ENCODE assay signal across 1 cellular context in the genomic region with DNA sequence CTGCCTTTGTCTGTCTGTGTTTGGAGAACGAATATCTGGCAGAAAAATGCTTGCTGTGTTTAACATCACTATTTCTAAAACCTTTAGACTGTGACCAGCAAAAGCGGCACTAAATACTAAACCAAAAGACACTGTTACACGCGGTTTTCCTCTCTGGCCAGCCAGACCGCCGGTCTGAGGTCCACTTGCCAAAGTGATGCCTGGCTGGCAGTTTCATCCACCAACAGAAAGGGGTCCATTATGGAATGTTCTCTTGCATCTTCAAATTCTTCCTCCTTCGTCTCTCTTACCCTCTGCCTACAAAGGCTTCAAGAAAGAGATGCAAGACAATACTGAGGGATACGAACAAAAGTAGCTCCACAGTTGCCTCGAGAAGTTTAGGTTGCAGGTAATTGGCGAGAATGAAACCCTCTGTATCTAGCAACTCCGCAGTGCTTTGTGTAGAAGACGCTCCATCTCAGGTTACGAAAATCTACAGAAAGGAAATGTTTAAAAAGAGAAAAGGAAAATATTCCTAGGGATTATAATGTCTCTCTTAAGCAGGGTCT.
TF ChIP-seq lines count a peak whose summit lies in the region.

No MANE protein-coding gene starts in this region.

TF ChIP-seq in SK-N-SH treated with all-trans-retinoic acid at 6 μM for 48 hours, 23 proteins besides CTCF, POLR2A, EP300 and RAD21 (continued from another document):
- TF ChIP-seq, protein P1, sequence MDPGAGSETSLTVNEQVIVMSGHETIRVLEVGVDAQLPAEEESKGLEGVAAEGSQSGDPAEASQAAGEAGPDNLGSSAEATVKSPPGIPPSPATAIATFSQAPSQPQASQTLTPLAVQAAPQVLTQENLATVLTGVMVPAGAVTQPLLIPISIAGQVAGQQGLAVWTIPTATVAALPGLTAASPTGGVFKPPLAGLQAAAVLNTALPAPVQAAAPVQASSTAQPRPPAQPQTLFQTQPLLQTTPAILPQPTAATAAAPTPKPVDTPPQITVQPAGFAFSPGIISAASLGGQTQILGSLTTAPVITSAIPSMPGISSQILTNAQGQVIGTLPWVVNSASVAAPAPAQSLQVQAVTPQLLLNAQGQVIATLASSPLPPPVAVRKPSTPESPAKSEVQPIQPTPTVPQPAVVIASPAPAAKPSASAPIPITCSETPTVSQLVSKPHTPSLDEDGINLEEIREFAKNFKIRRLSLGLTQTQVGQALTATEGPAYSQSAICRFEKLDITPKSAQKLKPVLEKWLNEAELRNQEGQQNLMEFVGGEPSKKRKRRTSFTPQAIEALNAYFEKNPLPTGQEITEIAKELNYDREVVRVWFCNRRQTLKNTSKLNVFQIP (CRISPR knock-in tag; IDR thresholded peaks at IDR 0.05; ENCODE audit: borderline replicate concordance, low read depth), result no peak
- TF ChIP-seq ZNF8 (CRISPR knock-in tag; IDR thresholded peaks at IDR 0.05), result no peak
- no peak for TF ChIP-seq ISL1 (CRISPR knock-in tag; IDR thresholded peaks at IDR 0.05)
- no peak for TF ChIP-seq OSR1 (CRISPR knock-in tag; IDR thresholded peaks at IDR 0.05)
- TF ChIP-seq ZNF70 (CRISPR knock-in tag; IDR thresholded peaks at IDR 0.05), result no peak
- TF ChIP-seq TCF4 (CRISPR knock-in tag; IDR thresholded peaks at IDR 0.05; ENCODE audit: borderline replicate concordance), result no peak
- TF ChIP-seq ZC3H10 (CRISPR knock-in tag; IDR thresholded peaks at IDR 0.05), result no peak
- no peak for TF ChIP-seq CSDC2 (CRISPR knock-in tag; IDR thresholded peaks at IDR 0.05)
- no peak for TF ChIP-seq TOX (CRISPR knock-in tag; IDR thresholded peaks at IDR 0.05; ENCODE audit: borderline replicate concordance)
- TF ChIP-seq, protein P2, sequence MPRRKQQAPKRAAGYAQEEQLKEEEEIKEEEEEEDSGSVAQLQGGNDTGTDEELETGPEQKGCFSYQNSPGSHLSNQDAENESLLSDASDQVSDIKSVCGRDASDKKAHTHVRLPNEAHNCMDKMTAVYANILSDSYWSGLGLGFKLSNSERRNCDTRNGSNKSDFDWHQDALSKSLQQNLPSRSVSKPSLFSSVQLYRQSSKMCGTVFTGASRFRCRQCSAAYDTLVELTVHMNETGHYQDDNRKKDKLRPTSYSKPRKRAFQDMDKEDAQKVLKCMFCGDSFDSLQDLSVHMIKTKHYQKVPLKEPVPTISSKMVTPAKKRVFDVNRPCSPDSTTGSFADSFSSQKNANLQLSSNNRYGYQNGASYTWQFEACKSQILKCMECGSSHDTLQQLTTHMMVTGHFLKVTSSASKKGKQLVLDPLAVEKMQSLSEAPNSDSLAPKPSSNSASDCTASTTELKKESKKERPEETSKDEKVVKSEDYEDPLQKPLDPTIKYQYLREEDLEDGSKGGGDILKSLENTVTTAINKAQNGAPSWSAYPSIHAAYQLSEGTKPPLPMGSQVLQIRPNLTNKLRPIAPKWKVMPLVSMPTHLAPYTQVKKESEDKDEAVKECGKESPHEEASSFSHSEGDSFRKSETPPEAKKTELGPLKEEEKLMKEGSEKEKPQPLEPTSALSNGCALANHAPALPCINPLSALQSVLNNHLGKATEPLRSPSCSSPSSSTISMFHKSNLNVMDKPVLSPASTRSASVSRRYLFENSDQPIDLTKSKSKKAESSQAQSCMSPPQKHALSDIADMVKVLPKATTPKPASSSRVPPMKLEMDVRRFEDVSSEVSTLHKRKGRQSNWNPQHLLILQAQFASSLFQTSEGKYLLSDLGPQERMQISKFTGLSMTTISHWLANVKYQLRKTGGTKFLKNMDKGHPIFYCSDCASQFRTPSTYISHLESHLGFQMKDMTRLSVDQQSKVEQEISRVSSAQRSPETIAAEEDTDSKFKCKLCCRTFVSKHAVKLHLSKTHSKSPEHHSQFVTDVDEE (CRISPR knock-in tag; IDR thresholded peaks at IDR 0.05), result no peak
